In the genomic region with DNA sequence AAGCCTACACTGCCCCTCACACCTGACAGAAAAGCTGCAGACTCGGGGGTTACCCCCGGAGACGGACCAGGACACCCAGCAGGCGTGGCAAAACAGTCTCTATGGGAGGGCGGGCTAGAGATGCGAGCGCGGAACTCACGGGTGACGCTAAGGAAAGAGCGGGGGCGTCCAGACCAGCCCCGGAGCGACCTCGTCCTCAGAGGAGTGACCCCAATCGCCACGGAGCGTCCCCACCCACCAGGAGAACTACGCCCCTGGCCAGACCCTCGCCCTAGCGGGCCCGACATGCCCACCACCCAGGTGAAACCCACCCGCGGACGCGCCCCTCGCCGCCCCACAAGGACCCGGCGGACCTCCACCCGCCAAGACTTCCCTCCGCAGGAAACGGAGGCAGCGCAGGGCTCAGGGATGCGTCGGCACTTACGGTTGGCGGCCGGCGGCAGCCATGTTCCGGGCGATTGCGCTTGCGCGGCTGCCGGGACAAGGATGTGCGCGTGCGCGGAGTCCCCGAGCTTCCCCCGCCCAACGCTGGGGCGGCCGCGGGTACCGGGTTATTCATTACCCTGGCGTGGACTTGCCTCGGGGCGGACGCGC, we compare ENCODE assay signal across 8 cellular contexts. TPM values are rescaled to one million over a fixed set of nuclear protein-coding genes. Genes with fewer than 3 reads are reported as not detected.
DNase-seq lines count a peak whose midpoint lies in the region; ATAC-seq lines count a peak whose summit lies in the region.

Gene ZNF329 (minus strand): TSS at position 462 of the 594 bp plus-strand sequence. CDS start 21,286 bp downstream, outside the sequence.

- H3K36me3 ChIP-seq in SK-N-MC (ENCODE audit: insufficient read depth, low read length) = no peaks in the 10 kb centered on the region

- H3K4me3 ChIP-seq in SK-N-MC = peak within 1 kb of the TSS; percentile 97

- peak within 1 kb of the TSS; percentile 92 for H3K9ac ChIP-seq in SK-N-MC (ENCODE audit: insufficient read length)

- H3K27ac ChIP-seq in SK-N-MC = peak within 1 kb of the TSS; percentile 54; the same call in 1 of the 2 replicates

- ATAC-seq in GM21576 (IDR thresholded peaks at IDR 0.05; ENCODE audit: unreplicated experiment) = peak; percentile 64

- peaks cover 5% of the 10 kb centered on the region; the same call in 1 of the 2 replicates for H3K9me3 ChIP-seq in SK-N-MC (ENCODE audit: low read depth, low read length)

- DNase-seq in COLO829 (ENCODE audit: low spot score) = peak; percentile 94
- DNase-seq in Kasumi-1 (lab: John Stamatoyannopoulos, UW) = peak; percentile 75 to 76
- DNase-seq in SK-N-MC (ENCODE audit: low read depth, low spot score) = no peak
- DNase-seq in activated naive CD4-positive, alpha-beta T cell treated with anti-CD3 and anti-CD28 coated beads, Interleukin-2, amount 50 U/mL, for 16 hours = peak; percentile 93
- DNase-seq in glomerular endothelial cell (ENCODE audit: extremely low read depth, low read depth, low spot score) = no peak
- DNase-seq in occipital lobe (lab: John Stamatoyannopoulos, UW) = peak; percentile 68
- peak; percentile 86 for DNase-seq in superior temporal gyrus (ENCODE audit: extremely low spot score)

RNA-seq across cellular contexts. Expression of gene ZNF329, which starts in this region (rescaled TPM):
- total RNA-seq in glomerular endothelial cell (8.5 and 11.7 TPM in 2 replicates), occipital lobe (28.4 TPM)

Comparison
In these comparisons a context has a peak if more than half of its experiments do, and no peak if none do; other contexts are left out.
1. DNase-seq: peak in COLO829 (single experiment), Kasumi-1 (2 of 2), activated naive CD4-positive, alpha-beta T cell treated with anti-CD3 and anti-CD28 coated beads, Interleukin-2, amount 50 U/mL, for 16 hours (single experiment), occipital lobe (single experiment) and superior temporal gyrus (single experiment); none in SK-N-MC (single experiment) and glomerular endothelial cell (single experiment).